1 cellular context compared by ENCODE assay signal in genomic region chr15:88467073-88467934, GRCh38.
TF ChIP-seq lines count a peak whose summit lies in the region.

Gene MRPL46 (minus strand): TSS chr15:88467388. CDS start chr15:88467377, 11 bp downstream.
Gene MRPS11 (plus strand): TSS chr15:88467708. CDS start chr15:88467718, 10 bp downstream.

TF ChIP-seq in HepG2, 621 proteins besides CTCF, POLR2A, EP300 and RAD21 (continued from another document and continues in another):
- TF ChIP-seq KMT2B (CRISPR knock-in tag; IDR thresholded peaks at IDR 0.05) = peak; percentile 69; the same call in 1 of the 2 replicates
- no peak; the same call in 1 of the 2 replicates for TF ChIP-seq ZNF337 (CRISPR knock-in tag; IDR thresholded peaks at IDR 0.05; ENCODE audit: borderline replicate concordance, low read depth)
- TF ChIP-seq POLR2AphosphoS2 (IDR thresholded peaks at IDR 0.05; ENCODE audit: low read depth, low read length) = no peak
- TF ChIP-seq SNAI1 (CRISPR knock-in tag; IDR thresholded peaks at IDR 0.05; ENCODE audit: borderline replicate concordance) = 0 out of 2 replicates have a peak, but pooled peaks have one; percentile 75
- TF ChIP-seq TCF7L2 (IDR thresholded peaks at IDR 0.05; ENCODE audit: low read depth, low read length) = no peak
- no peak; the same call in 1 of the 2 replicates for TF ChIP-seq ZNF598 (CRISPR knock-in tag; IDR thresholded peaks at IDR 0.05; ENCODE audit: borderline replicate concordance)
- TF ChIP-seq IRF2 (CRISPR knock-in tag; IDR thresholded peaks at IDR 0.05) = 0 out of 2 replicates have a peak, but pooled peaks have one; percentile 9
- TF ChIP-seq ZNF768 (CRISPR knock-in tag; IDR thresholded peaks at IDR 0.05) = no peak
- TF ChIP-seq GABPB1 (CRISPR knock-in tag; IDR thresholded peaks at IDR 0.05) = peak; percentile 85
- no peak for TF ChIP-seq JUND (CRISPR knock-in tag; IDR thresholded peaks at IDR 0.05)
- peak; percentile 81; the same call in 1 of the 2 replicates for TF ChIP-seq MYC (CRISPR knock-in tag; IDR thresholded peaks at IDR 0.05; ENCODE audit: borderline replicate concordance)
- TF ChIP-seq SMAD9 (CRISPR knock-in tag; IDR thresholded peaks at IDR 0.05) = no peak
- TF ChIP-seq ZSCAN25 (CRISPR knock-in tag; IDR thresholded peaks at IDR 0.05) = no peak
- no peak for TF ChIP-seq RFX1 (IDR thresholded peaks at IDR 0.05)
- peak; percentile 54; the same call in 1 of the 2 replicates for TF ChIP-seq MLXIP (CRISPR knock-in tag; IDR thresholded peaks at IDR 0.05; ENCODE audit: borderline replicate concordance)
- TF ChIP-seq POGK (CRISPR knock-in tag; conservative IDR thresholded peaks at IDR 0.05) = no peak
- TF ChIP-seq ATF7-NPFF (CRISPR knock-in tag; IDR thresholded peaks at IDR 0.05; ENCODE audit: low read depth) = no peak
- no peak for TF ChIP-seq HNRNPK (IDR thresholded peaks at IDR 0.05; ENCODE audit: low read depth, low read length, poor library complexity, severe bottlenecking)
- TF ChIP-seq ZNF749 (CRISPR knock-in tag; IDR thresholded peaks at IDR 0.05; ENCODE audit: borderline replicate concordance) = peak; percentile 26; the same call in 1 of the 2 replicates
- no peak for TF ChIP-seq TBP (CRISPR knock-in tag; IDR thresholded peaks at IDR 0.05)
- TF ChIP-seq TOE1 (CRISPR knock-in tag; IDR thresholded peaks at IDR 0.05) = no peak; the same call in 1 of the 2 replicates
- peak; percentile 51 for TF ChIP-seq SALL1 (CRISPR knock-in tag; IDR thresholded peaks at IDR 0.05)
- TF ChIP-seq, protein P1, sequence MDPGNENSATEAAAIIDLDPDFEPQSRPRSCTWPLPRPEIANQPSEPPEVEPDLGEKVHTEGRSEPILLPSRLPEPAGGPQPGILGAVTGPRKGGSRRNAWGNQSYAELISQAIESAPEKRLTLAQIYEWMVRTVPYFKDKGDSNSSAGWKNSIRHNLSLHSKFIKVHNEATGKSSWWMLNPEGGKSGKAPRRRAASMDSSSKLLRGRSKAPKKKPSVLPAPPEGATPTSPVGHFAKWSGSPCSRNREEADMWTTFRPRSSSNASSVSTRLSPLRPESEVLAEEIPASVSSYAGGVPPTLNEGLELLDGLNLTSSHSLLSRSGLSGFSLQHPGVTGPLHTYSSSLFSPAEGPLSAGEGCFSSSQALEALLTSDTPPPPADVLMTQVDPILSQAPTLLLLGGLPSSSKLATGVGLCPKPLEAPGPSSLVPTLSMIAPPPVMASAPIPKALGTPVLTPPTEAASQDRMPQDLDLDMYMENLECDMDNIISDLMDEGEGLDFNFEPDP (CRISPR knock-in tag; conservative IDR thresholded peaks at IDR 0.05) = no peak
- no peak for TF ChIP-seq TEAD2 (CRISPR knock-in tag; IDR thresholded peaks at IDR 0.05)
- TF ChIP-seq NFKB2 (CRISPR knock-in tag; IDR thresholded peaks at IDR 0.05; ENCODE audit: borderline replicate concordance) = 0 out of 2 replicates have a peak, but pooled peaks have one; percentile 39
- no peak for TF ChIP-seq ZBTB26 (CRISPR knock-in tag; IDR thresholded peaks at IDR 0.05; ENCODE audit: borderline replicate concordance)
- no peak for TF ChIP-seq RBAK (CRISPR knock-in tag; IDR thresholded peaks at IDR 0.05)
- TF ChIP-seq ZNF20 (CRISPR knock-in tag; IDR thresholded peaks at IDR 0.05) = no peak
- no peak for TF ChIP-seq SP1 (IDR thresholded peaks at IDR 0.05)
- no peak for TF ChIP-seq SP1 (CRISPR knock-in tag; IDR thresholded peaks at IDR 0.05)
- no peak for TF ChIP-seq RFXAP (CRISPR knock-in tag; IDR thresholded peaks at IDR 0.05; ENCODE audit: borderline replicate concordance)
- TF ChIP-seq TRAFD1 (CRISPR knock-in tag; IDR thresholded peaks at IDR 0.05; ENCODE audit: borderline replicate concordance) = no peak
- TF ChIP-seq RARA (CRISPR knock-in tag; IDR thresholded peaks at IDR 0.05) = no peak
- TF ChIP-seq ARNT2 (CRISPR knock-in tag; IDR thresholded peaks at IDR 0.05; ENCODE audit: low read depth) = no peak
- TF ChIP-seq ZNF792 (CRISPR knock-in tag; IDR thresholded peaks at IDR 0.05) = peak; percentile 71
- TF ChIP-seq RFX3 (CRISPR knock-in tag; IDR thresholded peaks at IDR 0.05) = no peak
- TF ChIP-seq GLI4 (CRISPR knock-in tag; IDR thresholded peaks at IDR 0.05; ENCODE audit: borderline replicate concordance) = no peak
- TF ChIP-seq CHD4 (IDR thresholded peaks at IDR 0.05; ENCODE audit: borderline replicate concordance, low read length) = no peak
- TF ChIP-seq BRD4 (CRISPR knock-in tag; IDR thresholded peaks at IDR 0.05) = no peak; the same call in 1 of the 2 replicates
- TF ChIP-seq PITX1 (CRISPR knock-in tag; IDR thresholded peaks at IDR 0.05) = 0 out of 2 replicates have a peak, but pooled peaks have one; percentile 26
- peak; percentile 68; the same call in 1 of the 2 replicates for TF ChIP-seq MAF1 (CRISPR knock-in tag; IDR thresholded peaks at IDR 0.05; ENCODE audit: borderline replicate concordance)
- no peak for TF ChIP-seq MAFF (IDR thresholded peaks at IDR 0.05; ENCODE audit: low read depth, low read length)
- no peak for TF ChIP-seq IKZF4 (CRISPR knock-in tag; IDR thresholded peaks at IDR 0.05; ENCODE audit: borderline replicate concordance, low read depth, not compliant biosample characterization)
- TF ChIP-seq, protein P2, sequence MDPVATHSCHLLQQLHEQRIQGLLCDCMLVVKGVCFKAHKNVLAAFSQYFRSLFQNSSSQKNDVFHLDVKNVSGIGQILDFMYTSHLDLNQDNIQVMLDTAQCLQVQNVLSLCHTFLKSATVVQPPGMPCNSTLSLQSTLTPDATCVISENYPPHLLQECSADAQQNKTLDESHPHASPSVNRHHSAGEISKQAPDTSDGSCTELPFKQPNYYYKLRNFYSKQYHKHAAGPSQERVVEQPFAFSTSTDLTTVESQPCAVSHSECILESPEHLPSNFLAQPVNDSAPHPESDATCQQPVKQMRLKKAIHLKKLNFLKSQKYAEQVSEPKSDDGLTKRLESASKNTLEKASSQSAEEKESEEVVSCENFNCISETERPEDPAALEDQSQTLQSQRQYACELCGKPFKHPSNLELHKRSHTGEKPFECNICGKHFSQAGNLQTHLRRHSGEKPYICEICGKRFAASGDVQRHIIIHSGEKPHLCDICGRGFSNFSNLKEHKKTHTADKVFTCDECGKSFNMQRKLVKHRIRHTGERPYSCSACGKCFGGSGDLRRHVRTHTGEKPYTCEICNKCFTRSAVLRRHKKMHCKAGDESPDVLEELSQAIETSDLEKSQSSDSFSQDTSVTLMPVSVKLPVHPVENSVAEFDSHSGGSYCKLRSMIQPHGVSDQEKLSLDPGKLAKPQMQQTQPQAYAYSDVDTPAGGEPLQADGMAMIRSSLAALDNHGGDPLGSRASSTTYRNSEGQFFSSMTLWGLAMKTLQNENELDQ (CRISPR knock-in tag; IDR thresholded peaks at IDR 0.05; ENCODE audit: borderline replicate concordance) = no peak
- 0 out of 2 replicates have a peak, but pooled peaks have one; percentile 30 for TF ChIP-seq ZNF713 (CRISPR knock-in tag; IDR thresholded peaks at IDR 0.05)
- TF ChIP-seq ZNF235 (CRISPR knock-in tag; IDR thresholded peaks at IDR 0.05; ENCODE audit: borderline replicate concordance) = 0 out of 2 replicates have a peak, but pooled peaks have one; percentile 67
- TF ChIP-seq XBP1 (CRISPR knock-in tag; IDR thresholded peaks at IDR 0.05) = peak; percentile 76; the same call in 1 of the 2 replicates
- no peak for TF ChIP-seq ZIK1 (CRISPR knock-in tag; IDR thresholded peaks at IDR 0.05; ENCODE audit: borderline replicate concordance, low read depth)
- TF ChIP-seq LCORL (IDR thresholded peaks at IDR 0.05) = no peak
- TF ChIP-seq LCORL (CRISPR knock-in tag; IDR thresholded peaks at IDR 0.05) = no peak
- TF ChIP-seq THAP8 (CRISPR knock-in tag; IDR thresholded peaks at IDR 0.05; ENCODE audit: borderline replicate concordance) = no peak
- TF ChIP-seq MED13 (CRISPR knock-in tag; IDR thresholded peaks at IDR 0.05) = 0 out of 2 replicates have a peak, but pooled peaks have one; percentile 38
- TF ChIP-seq STAG1 (CRISPR knock-in tag; IDR thresholded peaks at IDR 0.05) = no peak
- peak in 1 of 2 experiments; percentile 32; a peak in 1 of 4 replicates for TF ChIP-seq KLF16 (CRISPR knock-in tag; IDR thresholded peaks at IDR 0.05)
- TF ChIP-seq BCL6 (CRISPR knock-in tag; IDR thresholded peaks at IDR 0.05) = no peak
- no peak for TF ChIP-seq ZNF644 (CRISPR knock-in tag; IDR thresholded peaks at IDR 0.05; ENCODE audit: low read depth)
- 0 out of 2 replicates have a peak, but pooled peaks have one; percentile 18 for TF ChIP-seq DRAP1 (CRISPR knock-in tag; IDR thresholded peaks at IDR 0.05)
- TF ChIP-seq SP5 (CRISPR knock-in tag; IDR thresholded peaks at IDR 0.05; ENCODE audit: borderline replicate concordance, low read depth) = no peak
- TF ChIP-seq SRSF9 (IDR thresholded peaks at IDR 0.05; ENCODE audit: borderline replicate concordance, insufficient read depth, low read depth, low read length, poor library complexity, severe bottlenecking) = no peak
- 0 out of 2 replicates have a peak, but pooled peaks have one; percentile 19 for TF ChIP-seq ONECUT2 (CRISPR knock-in tag; IDR thresholded peaks at IDR 0.05)
- no peak for TF ChIP-seq ZNF251 (CRISPR knock-in tag; IDR thresholded peaks at IDR 0.05)
- TF ChIP-seq, protein P3, sequence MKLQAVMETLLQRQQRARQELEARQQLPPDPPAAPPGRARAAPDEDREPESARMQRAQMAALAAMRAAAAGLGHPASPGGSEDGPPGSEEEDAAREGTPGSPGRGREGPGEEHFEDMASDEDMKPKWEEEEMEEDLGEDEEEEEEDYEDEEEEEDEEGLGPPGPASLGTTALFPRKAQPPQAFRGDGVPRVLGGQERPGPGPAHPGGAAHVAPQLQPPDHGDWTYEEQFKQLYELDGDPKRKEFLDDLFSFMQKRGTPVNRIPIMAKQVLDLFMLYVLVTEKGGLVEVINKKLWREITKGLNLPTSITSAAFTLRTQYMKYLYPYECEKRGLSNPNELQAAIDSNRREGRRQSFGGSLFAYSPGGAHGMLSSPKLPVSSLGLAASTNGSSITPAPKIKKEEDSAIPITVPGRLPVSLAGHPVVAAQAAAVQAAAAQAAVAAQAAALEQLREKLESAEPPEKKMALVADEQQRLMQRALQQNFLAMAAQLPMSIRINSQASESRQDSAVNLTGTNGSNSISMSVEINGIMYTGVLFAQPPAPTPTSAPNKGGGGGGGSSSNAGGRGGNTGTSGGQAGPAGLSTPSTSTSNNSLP (IDR thresholded peaks at IDR 0.05; ENCODE audit: low read depth, low read length) = no peak; the same call in 1 of the 2 replicates
